In the genomic region with DNA sequence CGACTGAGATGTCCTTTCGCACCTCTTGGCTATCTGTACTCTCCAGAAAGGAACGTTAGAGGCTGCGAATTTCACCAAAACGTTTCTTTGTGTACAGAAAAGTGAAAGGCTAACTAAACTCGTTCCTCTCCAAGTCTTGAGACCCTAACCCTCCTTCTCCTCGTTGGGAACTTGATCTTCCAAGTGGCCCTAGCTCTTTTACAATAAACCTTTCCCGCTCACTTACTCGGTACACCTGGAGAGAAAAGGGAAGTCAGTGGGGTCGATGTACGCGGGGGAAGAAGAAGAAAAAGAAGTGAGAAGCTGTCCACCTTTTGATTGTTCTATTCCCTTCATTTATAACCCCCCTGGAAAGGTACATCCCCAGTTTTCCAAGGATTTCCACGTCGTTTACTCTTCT, we compare ENCODE assay signal across 8 cellular contexts.
DNase-seq lines count a peak whose midpoint lies in the region; ATAC-seq and TF ChIP-seq lines count a peak whose summit lies in the region.

No MANE protein-coding gene starts in this region.

- DNase-seq in GM12865 (ENCODE audit: low read depth) (peak; percentile 2), PC-9 (no peak), pons (ENCODE audit: low spot score) (peak; percentile 19), HUDEP-2 (lab: John Stamatoyannopoulos, UW; ENCODE audit: unreplicated experiment in 76 of 76) (no peak)
- no peak for DNase-seq in stimulated activated CD4-positive, alpha-beta T cell treated with anti-CD3 and anti-CD28 coated beads, Interleukin-15, amount 100 ng/mL, for 24 hours
- no peak for DNase-seq in activated CD4-positive, alpha-beta T cell treated with anti-CD3 and anti-CD28 coated beads, Interleukin-2, amount 10 ng/mL, durations not matched to agents 7 days and 5 days

- no peaks in the 10 kb centered on the region for H3K9me3 Mint-ChIP-seq in activated CD4-positive, alpha-beta T cell treated with anti-CD3 and anti-CD28 coated beads, Interleukin-2, amount 10 ng/mL, durations not matched to agents 7 days and 5 days

- H3K4me3 ChIP-seq in GM12865 (ENCODE audit: low read depth, low read length) = peak overlapping the region; percentile 87
- no peak overlapping the region for H3K4me3 ChIP-seq in PC-9
- peak overlapping the region; percentile 78 to 89 for H3K4me3 ChIP-seq in gastroesophageal sphincter

- no peaks in the 10 kb centered on the region for H3K79me2 ChIP-seq in PC-9 (ENCODE audit: low read depth)

- peaks cover 37% of the 10 kb centered on the region for H3K4me1 Mint-ChIP-seq in activated CD4-positive, alpha-beta T cell treated with anti-CD3 and anti-CD28 coated beads, Interleukin-2, amount 10 ng/mL, durations not matched to agents 7 days and 5 days

- no peaks in the 10 kb centered on the region for H4K20me1 ChIP-seq in PC-9 (ENCODE audit: insufficient read depth)

- peaks cover 84% of the 10 kb centered on the region for H3K27me3 Mint-ChIP-seq in activated CD4-positive, alpha-beta T cell treated with anti-CD3 and anti-CD28 coated beads, Interleukin-2, amount 10 ng/mL, durations not matched to agents 7 days and 5 days

- POLR2A ChIA-PET in PC-9 (lab: Charles Lee; ENCODE audit: unreplicated experiment) = interaction anchor here (0.5 kb wide), 1 partner anchor 221 kb away, joined by 3 read pairs; no protein-coding TSS in a partner anchor
- POLR2A ChIA-PET in activated CD4-positive, alpha-beta T cell treated with anti-CD3 and anti-CD28 coated beads, Interleukin-2, amount 10 ng/mL, durations not matched to agents 7 days and 5 days (lab: Charles Lee) = no interaction called here

- no peaks in the 10 kb centered on the region for H3K36me3 Mint-ChIP-seq in activated CD4-positive, alpha-beta T cell treated with anti-CD3 and anti-CD28 coated beads, Interleukin-2, amount 10 ng/mL, durations not matched to agents 7 days and 5 days (ENCODE audit: low read depth)

- H3K27ac ChIP-seq in PC-9 (no peak overlapping the region), gastroesophageal sphincter (peak overlapping the region; percentile 94 to 99 (median 96))

- peak overlapping the region; percentile 99; the same call in 1 of the 2 replicates for H2AFZ ChIP-seq in PC-9

- peaks cover 5% of the 10 kb centered on the region for H3K27me3 ChIP-seq in PC-9 (ENCODE audit: insufficient read depth, low read depth)
- H3K27me3 ChIP-seq in gastroesophageal sphincter = peaks cover 22% of the 10 kb centered on the region

- TF ChIP-seq CTCF in GM12865 (IDR thresholded peaks at IDR 0.05; ENCODE audit: insufficient read depth, low read depth, low read length, missing control alignments) = no peak
- no peak for TF ChIP-seq CTCF in PC-9 (conservative IDR thresholded peaks at IDR 0.05)
- TF ChIP-seq CTCF in gastroesophageal sphincter (IDR thresholded peaks at IDR 0.05) = no peak

- no peak for TF ChIP-seq EP300 in gastroesophageal sphincter (IDR thresholded peaks at IDR 0.05)

- no peak overlapping the region for H3K4me3 Mint-ChIP-seq in activated CD4-positive, alpha-beta T cell treated with anti-CD3 and anti-CD28 coated beads, Interleukin-2, amount 10 ng/mL, durations not matched to agents 7 days and 5 days

- H3K4me2 ChIP-seq in PC-9 = peak overlapping the region; percentile 91

- H3F3A ChIP-seq in PC-9 (ENCODE audit: insufficient read depth, low read depth) = no peaks in the 10 kb centered on the region

- no peaks in the 10 kb centered on the region for H3K9me2 ChIP-seq in PC-9 (ENCODE audit: insufficient read depth)

- no peaks in the 10 kb centered on the region for H3K36me3 ChIP-seq in PC-9 (ENCODE audit: low read depth)
- no peaks in the 10 kb centered on the region for H3K36me3 ChIP-seq in gastroesophageal sphincter

- H3K27ac Mint-ChIP-seq in activated CD4-positive, alpha-beta T cell treated with anti-CD3 and anti-CD28 coated beads, Interleukin-2, amount 10 ng/mL, durations not matched to agents 7 days and 5 days = no peak overlapping the region

- peaks cover 9% of the 10 kb centered on the region; the same call in 1 of the 2 replicates for H3K4me1 ChIP-seq in PC-9 (replicated peaks; ENCODE audit: insufficient read depth)
- peaks cover 0 to 30% (median 0%) of the 10 kb centered on the region in 3 donors for H3K4me1 ChIP-seq in gastroesophageal sphincter

- no TSS peak for BruUV-seq in PC-9 (replicated peaks; lab: Mats Ljungman, UMichigan)

- TF ChIP-seq POLR2A in gastroesophageal sphincter (IDR thresholded peaks at IDR 0.05) = no peak

- no peak for ATAC-seq in gastroesophageal sphincter
- ATAC-seq in HG03342 (IDR thresholded peaks at IDR 0.05; ENCODE audit: unreplicated experiment) = no peak

- H3K9me3 ChIP-seq in PC-9 (ENCODE audit: insufficient read depth, low read depth) (no peaks in the 10 kb centered on the region), gastroesophageal sphincter (no peaks in the 10 kb centered on the region)

- intact Hi-C loops in PC-9 (cut with micrococcal nuclease; ENCODE audit: unreplicated experiment) = loop anchor here (2.0 to 10.0 kb wide), 5 partner anchors 324 to 1623 kb away; no protein-coding TSS in a partner anchor

- WGBS in gastroesophageal sphincter (ENCODE audit: low coverage in 1 of 2), 2 donors = 12 to 18% methylated on average over 13 to 14 of the region's 14 CpGs

- CTCF ChIA-PET in PC-9 (lab: Charles Lee) = no interaction called here
- CTCF ChIA-PET in activated CD4-positive, alpha-beta T cell treated with anti-CD3 and anti-CD28 coated beads, Interleukin-2, amount 10 ng/mL, durations not matched to agents 7 days and 5 days (lab: Charles Lee) = no interaction called here

Comparison
In these comparisons a context has a peak if more than half of its experiments do, and no peak if none do; other contexts are left out.
1. DNase-seq: peak in GM12865 (single experiment) and pons (single experiment); none in PC-9 (0 of 2), stimulated activated CD4-positive, alpha-beta T cell treated with anti-CD3 and anti-CD28 coated beads, Interleukin-15, amount 100 ng/mL, for 24 hours (single experiment), HUDEP-2 (0 of 76) and activated CD4-positive, alpha-beta T cell treated with anti-CD3 and anti-CD28 coated beads, Interleukin-2, amount 10 ng/mL, durations not matched to agents 7 days and 5 days (single experiment).